Comparison of ENCODE assay signal across 15 cellular contexts in genomic region chr17:8662973-8663372, GRCh38. TPM values are rescaled to one million over a fixed set of nuclear protein-coding genes. Genes with fewer than 3 reads are reported as not detected.
DNase-seq lines count a peak whose midpoint lies in the region; TF ChIP-seq lines count a peak whose summit lies in the region.
"Had no signal": no experiment of that assay in that cellular context is flagged by ENCODE, and none has a peak within 500 bp of the region (broad histone marks: within the 10 kb centered on the region; RNA-seq: fewer than 3 reads in every experiment).

No MANE protein-coding gene starts in this region.

- DNase-seq in ascending aorta (ENCODE audit: low spot score in 2 of 2) (peak in 1 of 2 donors; percentile 81), islet precursor cell (peak; percentile 37), adrenal gland (no peak), erythroblast (lab: John Stamatoyannopoulos, UW) (no peak), NCI-H1092 treated with DMSO at 0.1 percent for 48 hours (lab: John Stamatoyannopoulos, UW) (no peak), EL (no peak)
- DNase-seq: 8988T; CD8-positive, alpha-beta T cell; COR-L47; DMS 273 treated with DMSO at 0.1 percent for 48 hours; DMS53; DND-41; H9 had no signal

- H3K4me1 ChIP-seq in ascending aorta = peaks cover 14 to 23% of the 10 kb centered on the region in 2 donors
- H3K4me1 ChIP-seq in adrenal gland (replicated peaks in 1 of 2) = no peaks in the 10 kb centered on the region
- H3K4me1 ChIP-seq: BLaER1 had no signal

- H3K9me3 ChIP-seq in ascending aorta (no peaks in the 10 kb centered on the region), adrenal gland (replicated peaks in 1 of 3) (no peaks in the 10 kb centered on the region)

- TF ChIP-seq CTCF in ascending aorta (IDR thresholded peaks at IDR 0.05) (no peak), adrenal gland (IDR thresholded peaks at IDR 0.05) (no peak)

- intact Hi-C loops in ascending aorta (cut with DNase I) (no loop called here), adrenal gland (cut with DNase I) (no loop called here)

- peak overlapping the region; percentile 84 to 85 for H3K27ac ChIP-seq in ascending aorta
- H3K27ac ChIP-seq in temporal lobe (ENCODE audit: low read depth, low read length) = peak overlapping the region; percentile 41
- no peak overlapping the region for H3K27ac ChIP-seq in adrenal gland
- H3K27ac ChIP-seq: BLaER1 had no signal

- H3K36me3 ChIP-seq in ascending aorta = no peaks in the 10 kb centered on the region
- no peaks in the 10 kb centered on the region for H3K36me3 ChIP-seq in adrenal gland (replicated peaks in 1 of 2)
- H3K36me3 ChIP-seq: BLaER1 had no signal

- H3K27me3 ChIP-seq in ascending aorta = no peaks in the 10 kb centered on the region
- H3K27me3 ChIP-seq in adrenal gland = no peaks in the 10 kb centered on the region
- H3K27me3 ChIP-seq: BLaER1 had no signal

- TF ChIP-seq POLR2A in adrenal gland (IDR thresholded peaks at IDR 0.05) (no peak), erythroblast (IDR thresholded peaks at IDR 0.05; ENCODE audit: low read length) (no peak)

- WGBS in adrenal gland, 4 donors = 82 to 89% (median 84%) methylated on average over 4 to 5 of the region's 5 CpGs

- H3K4me3 ChIP-seq in ascending aorta (no peak overlapping the region), adrenal gland (no peak overlapping the region)
- H3K4me3 ChIP-seq: BLaER1 had no signal

RNA-seq across cellular contexts. Expression of gene MYH10, which starts 32.4 kb away (rescaled TPM):
- total RNA-seq in ascending aorta (378 TPM), temporal lobe (107 TPM), adrenal gland (100 to 1,000 TPM in 1 of 8 donors, 10 to 100 TPM in 7; 31.9 to 101 (median 46.4) TPM)
- polyA plus RNA-seq in adrenal gland = 10 to 100 TPM in 2 of 3 donors, 1 to 10 TPM in 1; 9.8 to 31.4 (median 16.4) TPM

Comparison
In these comparisons a context has a peak if more than half of its experiments do, and no peak if none do; other contexts are left out.
1. H3K27ac ChIP-seq: peak in ascending aorta (2 of 2) and temporal lobe (single experiment); none in adrenal gland (0 of 5).